9 cellular contexts compared by ENCODE assay signal in genomic region chr22:36366291-36366708, GRCh38. TPM values are rescaled to one million over a fixed set of nuclear protein-coding genes. Genes with fewer than 3 reads are reported as not detected.
DNase-seq lines count a peak whose midpoint lies in the region; ATAC-seq and TF ChIP-seq lines count a peak whose summit lies in the region.
"Had no signal": no experiment of that assay in that cellular context is flagged by ENCODE, and none has a peak within 500 bp of the region (broad histone marks: within the 10 kb centered on the region; RNA-seq: fewer than 3 reads in every experiment).

No MANE protein-coding gene starts in this region.

- H3K4me1 ChIP-seq in hepatocyte (ENCODE audit: insufficient read depth) (peaks cover 95% of the 10 kb centered on the region), smooth muscle cell (ENCODE audit: low read depth) (peaks cover 96% of the 10 kb centered on the region)

- WGBS in hepatocyte (ENCODE audit: low lambda C conversion rate, missing lambda C conversion rate): 61% methylated on average over 10 of the region's 10 CpGs
- 62% methylated on average over 10 of the region's 10 CpGs for WGBS in smooth muscle cell (ENCODE audit: low lambda C conversion rate)

- no peak for TF ChIP-seq CTCF in HFFc6 (IDR thresholded peaks at IDR 0.05)
- TF ChIP-seq CTCF in hepatocyte (IDR thresholded peaks at IDR 0.05; ENCODE audit: poor library complexity): no peak
- TF ChIP-seq CTCF in smooth muscle cell (IDR thresholded peaks at IDR 0.05; ENCODE audit: borderline replicate concordance, insufficient read depth, poor library complexity, severe bottlenecking): no peak

- H3K27ac Mint-ChIP-seq in HFFc6: peak overlapping the region; percentile 90
- peak overlapping the region; percentile 96 for H3K27ac Mint-ChIP-seq in activated naive CD8-positive, alpha-beta T cell

- H3K4me2 ChIP-seq in hepatocyte (no peak overlapping the region), smooth muscle cell (peak overlapping the region; percentile 81)

- no peak overlapping the region for H2AFZ ChIP-seq in hepatocyte
- no peak overlapping the region for H2AFZ ChIP-seq in smooth muscle cell (ENCODE audit: low read depth)

- peaks cover 35% of the 10 kb centered on the region for H3K36me3 Mint-ChIP-seq in HFFc6 (ENCODE audit: low read depth)
- H3K36me3 Mint-ChIP-seq in activated naive CD8-positive, alpha-beta T cell: peaks cover 5% of the 10 kb centered on the region

- DNase-seq in HFFc6 (no peak), hepatocyte (ENCODE audit: low spot score) (peak; percentile 46), smooth muscle cell (lab: John Stamatoyannopoulos, UW; ENCODE audit: unreplicated experiment) (no peak), HUDEP-2 (lab: John Stamatoyannopoulos, UW; ENCODE audit: unreplicated experiment in 76 of 76) (no peak), posterior cingulate gyrus (no peak), NCI-H2171 (lab: John Stamatoyannopoulos, UW) (no peak)

- no peak overlapping the region for H3K4me3 ChIP-seq in hepatocyte
- H3K4me3 ChIP-seq in smooth muscle cell: no peak overlapping the region
- H3K4me3 ChIP-seq: K562 had no signal

- no peaks in the 10 kb centered on the region for H3K27me3 ChIP-seq in hepatocyte
- H3K27me3 ChIP-seq in smooth muscle cell (ENCODE audit: low read depth): no peaks in the 10 kb centered on the region

- H3K9ac ChIP-seq in smooth muscle cell (ENCODE audit: low read depth): peak overlapping the region; percentile 57

- H3K4me3 Mint-ChIP-seq in HFFc6: peak overlapping the region; percentile 71
- H3K4me3 Mint-ChIP-seq in activated naive CD8-positive, alpha-beta T cell: peak overlapping the region; percentile 90

- H3K9me2 ChIP-seq in hepatocyte (replicated peaks; ENCODE audit: insufficient read depth): no peaks in the 10 kb centered on the region

- H3K36me3 ChIP-seq in hepatocyte (replicated peaks; ENCODE audit: insufficient read depth, low read depth): no peaks in the 10 kb centered on the region
- H3K36me3 ChIP-seq in smooth muscle cell (ENCODE audit: low read depth): no peaks in the 10 kb centered on the region

- H3K4me1 Mint-ChIP-seq in HFFc6 (ENCODE audit: low read depth): peaks cover 100% of the 10 kb centered on the region
- H3K4me1 Mint-ChIP-seq in activated naive CD8-positive, alpha-beta T cell (ENCODE audit: low read depth): peaks cover 97% of the 10 kb centered on the region

- H3K79me2 ChIP-seq in hepatocyte: peaks cover 96% of the 10 kb centered on the region
- peaks cover 100% of the 10 kb centered on the region for H3K79me2 ChIP-seq in smooth muscle cell (ENCODE audit: low read depth)

- H3F3A ChIP-seq in smooth muscle cell (ENCODE audit: low read depth): peaks cover 74% of the 10 kb centered on the region

- no peaks in the 10 kb centered on the region for H3K9me3 Mint-ChIP-seq in HFFc6
- no peaks in the 10 kb centered on the region for H3K9me3 Mint-ChIP-seq in activated naive CD8-positive, alpha-beta T cell (ENCODE audit: low read depth)

- no peak for ATAC-seq in GM18517 (IDR thresholded peaks at IDR 0.05; ENCODE audit: unreplicated experiment)
- ATAC-seq: K562 had no signal

- intact Hi-C loops in posterior cingulate gyrus (cut with DNase I): no loop called here

- no peaks in the 10 kb centered on the region for H3K9me3 ChIP-seq in hepatocyte (ENCODE audit: low read depth)
- H3K9me3 ChIP-seq in smooth muscle cell (replicated peaks; ENCODE audit: low read depth): no peaks in the 10 kb centered on the region

- peaks cover 10% of the 10 kb centered on the region for H3K27me3 Mint-ChIP-seq in HFFc6 (ENCODE audit: insufficient read depth)
- H3K27me3 Mint-ChIP-seq in activated naive CD8-positive, alpha-beta T cell: no peaks in the 10 kb centered on the region

- peak overlapping the region; percentile 98 for H3K27ac ChIP-seq in hepatocyte
- peak overlapping the region; percentile 95 for H3K27ac ChIP-seq in smooth muscle cell (ENCODE audit: low read depth)

- H4K20me1 ChIP-seq in hepatocyte (ENCODE audit: insufficient read depth, poor library complexity, severe bottlenecking): peaks cover 38% of the 10 kb centered on the region
- H4K20me1 ChIP-seq in smooth muscle cell (ENCODE audit: low read depth): peaks cover 100% of the 10 kb centered on the region

RNA-seq across cellular contexts. Expression of gene MYH9, which starts 21.5 kb away (rescaled TPM):
- 1,000 to 10,000 TPM in 2 of 6 experiments, 100 to 1,000 TPM in 4; 881 to 1,084 (median 937) TPM for total RNA-seq in HFFc6 (2021; fragmentation: NEBNext Ultra II Directional; extraction: Animal tissue kit (Norgen Biotek cat#: 25700))
- 149 and 188 TPM in 2 replicates for total RNA-seq in hepatocyte
- polyA plus RNA-seq in hepatocyte: 125 and 140 TPM in 2 replicates
- 350 and 378 TPM in 2 replicates for total RNA-seq in smooth muscle cell
- polyA plus RNA-seq in smooth muscle cell: 361 and 382 TPM in 2 replicates
